Comparison of ENCODE assay signal across 9 cellular contexts in the genomic region with DNA sequence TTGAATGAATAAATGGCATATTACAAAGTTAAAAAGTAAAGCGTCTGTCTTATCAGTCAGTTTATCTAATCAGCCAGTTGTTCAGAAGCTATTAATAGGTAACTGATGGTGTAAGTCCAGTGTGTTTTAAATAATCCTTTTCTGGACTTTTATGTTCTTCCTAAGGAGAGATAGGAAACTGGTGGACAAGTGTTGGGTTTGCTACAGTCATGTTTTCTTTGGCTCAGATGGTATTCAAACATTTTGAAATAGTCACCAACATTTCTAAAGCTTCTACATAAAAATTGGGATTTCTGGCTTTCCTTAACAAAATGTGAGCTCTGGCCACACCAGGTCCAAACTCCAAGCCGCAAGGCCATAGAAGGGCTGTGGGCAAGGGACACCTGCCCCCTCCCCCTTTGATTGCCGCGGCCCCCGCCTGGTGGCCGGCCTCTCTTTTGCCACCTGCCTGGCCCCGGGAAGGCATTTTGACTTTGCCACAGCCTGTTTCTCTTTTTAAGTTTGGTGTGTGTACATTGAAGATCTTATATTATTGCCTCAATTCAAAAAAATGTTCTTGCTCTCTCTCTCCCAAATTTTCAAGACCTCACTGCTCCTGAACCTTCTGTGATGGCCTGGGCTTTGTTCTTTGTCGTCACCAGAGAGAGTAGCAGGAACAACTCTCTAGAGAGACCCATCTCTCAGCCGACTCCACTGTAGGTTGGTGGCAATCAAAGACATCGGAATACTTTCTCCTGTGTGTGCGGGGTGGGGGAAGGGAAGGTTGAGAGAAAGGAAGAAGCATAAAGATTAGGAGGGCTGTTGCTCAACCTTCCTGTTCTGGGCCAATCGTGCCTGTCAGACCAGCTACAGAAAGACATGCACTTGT.
DNase-seq lines count a peak whose midpoint lies in the region; ATAC-seq, FAIRE-seq and TF ChIP-seq lines count a peak whose summit lies in the region.
"Had no signal": no experiment of that assay in that cellular context is flagged by ENCODE, and none has a peak within 500 bp of the region (broad histone marks: within the 10 kb centered on the region; RNA-seq: fewer than 3 reads in every experiment).

No MANE protein-coding gene starts in this region.

- H3K27me3 Mint-ChIP-seq in neural crest cell (ENCODE audit: low read depth), result no peaks in the 10 kb centered on the region

- H3K36me3 ChIP-seq in duodenal mucosa (ENCODE audit: control insufficient read depth in 1 of 2, insufficient read depth in 2 of 2, low read length in 2 of 2), result no peaks in the 10 kb centered on the region

- peaks cover 36% of the 10 kb centered on the region for H3K4me1 Mint-ChIP-seq in neural crest cell

- H3K36me3 Mint-ChIP-seq in neural crest cell (ENCODE audit: low read depth), result no peaks in the 10 kb centered on the region

- peaks cover 11 to 27% of the 10 kb centered on the region in 2 donors for H3K4me1 ChIP-seq in duodenal mucosa (ENCODE audit: control insufficient read depth in 1 of 2, insufficient read depth in 2 of 2, low read length in 2 of 2)

- no peaks in the 10 kb centered on the region for H3K9me3 ChIP-seq in duodenal mucosa (ENCODE audit: control insufficient read depth in 1 of 2, low read length in 2 of 2)

- H3K27me3 ChIP-seq in duodenal mucosa (ENCODE audit: control insufficient read depth in 1 of 2, insufficient read depth in 2 of 2, low read length in 2 of 2), result no peaks in the 10 kb centered on the region

- ATAC-seq in GM21576 (IDR thresholded peaks at IDR 0.05; ENCODE audit: unreplicated experiment) (no peak), GM21529 (IDR thresholded peaks at IDR 0.05; ENCODE audit: unreplicated experiment) (no peak)

- FAIRE-seq in RCC 7860 (lab: Jason Lieb, UNC), result peak; percentile 27
- FAIRE-seq: bronchial epithelial cell had no signal

- no peak overlapping the region for H3K27ac ChIP-seq in duodenal mucosa (ENCODE audit: low read depth, low read length)

- H3K4me3 ChIP-seq in duodenal mucosa (ENCODE audit: low read depth in 1 of 2, low read length in 2 of 2), result peak overlapping the region; percentile 34 to 42

- peak; percentile 17 for TF ChIP-seq CTCF in neural crest cell (conservative IDR thresholded peaks at IDR 0.05)

- H3K27ac Mint-ChIP-seq in neural crest cell (ENCODE audit: unreplicated experiment), result peak overlapping the region; percentile 85

- no peaks in the 10 kb centered on the region for H3K9me3 Mint-ChIP-seq in neural crest cell

- peak overlapping the region in 1 of 2 donors; percentile 16 for H3K9ac ChIP-seq in duodenal mucosa (ENCODE audit: low read depth in 1 of 2, low read length in 2 of 2)

- peak overlapping the region; percentile 61 for H3K4me3 Mint-ChIP-seq in neural crest cell

- DNase-seq in GDM1 (lab: John Stamatoyannopoulos, UW), result peak; percentile 75
- no peak for DNase-seq in RCC 7860 (ENCODE audit: low spot score)
- DNase-seq in neural crest cell (ENCODE audit: low read depth, low spot score), result peak; percentile 7
- no peak for DNase-seq in NCI-H345 (lab: John Stamatoyannopoulos, UW)
- no peak for DNase-seq in NAMALWA (ENCODE audit: low spot score)

Comparison
In these comparisons a context has a peak if more than half of its experiments do, and no peak if none do; other contexts are left out.
1. DNase-seq: peak in GDM1 (single experiment) and neural crest cell (single experiment); none in RCC 7860 (single experiment), NCI-H345 (single experiment) and NAMALWA (single experiment).